Comparison of ENCODE assay signal across 1 cellular context in the genomic region with DNA sequence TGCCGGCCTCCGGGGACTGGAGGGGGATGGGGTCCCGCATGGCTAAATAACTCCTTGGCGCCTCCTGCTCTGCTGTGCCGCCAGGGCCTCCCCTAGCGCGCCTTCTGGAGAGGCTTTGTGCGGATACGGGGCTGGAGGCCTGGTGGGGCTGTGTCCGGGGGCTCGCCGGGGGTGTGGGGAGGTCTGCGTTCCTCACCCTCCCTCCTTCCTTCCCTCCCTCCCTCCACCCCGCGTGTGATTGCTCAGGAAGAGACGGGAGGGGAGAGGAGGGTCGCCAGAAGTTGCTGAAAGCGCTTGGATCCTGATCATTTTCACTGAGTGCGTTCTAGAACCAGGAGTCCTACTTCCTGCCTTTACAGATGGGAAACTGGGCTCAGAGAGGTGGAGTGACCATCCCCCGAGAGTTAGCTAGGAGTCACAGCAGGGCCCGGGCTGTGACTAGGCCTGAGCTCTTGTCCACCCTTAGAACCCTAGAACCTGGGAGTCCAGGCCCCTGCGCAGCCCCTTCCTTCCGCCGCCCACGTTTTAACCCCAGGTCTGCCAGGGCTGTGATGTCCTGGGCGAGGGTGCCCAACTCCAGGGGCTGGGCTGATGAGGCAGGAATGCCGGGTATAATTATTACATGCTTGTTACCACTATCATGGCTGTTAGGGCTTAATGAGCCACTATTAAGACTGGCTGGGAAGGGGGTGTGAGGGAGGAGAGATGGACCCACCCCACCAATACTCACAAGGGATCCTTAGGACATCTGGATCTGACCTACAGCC.
TF ChIP-seq lines count a peak whose summit lies in the region.

No MANE protein-coding gene starts in this region.

TF ChIP-seq in GM23338, 12 proteins besides CTCF, POLR2A, EP300 and RAD21 (continued from another document):
- TF ChIP-seq, protein P1, sequence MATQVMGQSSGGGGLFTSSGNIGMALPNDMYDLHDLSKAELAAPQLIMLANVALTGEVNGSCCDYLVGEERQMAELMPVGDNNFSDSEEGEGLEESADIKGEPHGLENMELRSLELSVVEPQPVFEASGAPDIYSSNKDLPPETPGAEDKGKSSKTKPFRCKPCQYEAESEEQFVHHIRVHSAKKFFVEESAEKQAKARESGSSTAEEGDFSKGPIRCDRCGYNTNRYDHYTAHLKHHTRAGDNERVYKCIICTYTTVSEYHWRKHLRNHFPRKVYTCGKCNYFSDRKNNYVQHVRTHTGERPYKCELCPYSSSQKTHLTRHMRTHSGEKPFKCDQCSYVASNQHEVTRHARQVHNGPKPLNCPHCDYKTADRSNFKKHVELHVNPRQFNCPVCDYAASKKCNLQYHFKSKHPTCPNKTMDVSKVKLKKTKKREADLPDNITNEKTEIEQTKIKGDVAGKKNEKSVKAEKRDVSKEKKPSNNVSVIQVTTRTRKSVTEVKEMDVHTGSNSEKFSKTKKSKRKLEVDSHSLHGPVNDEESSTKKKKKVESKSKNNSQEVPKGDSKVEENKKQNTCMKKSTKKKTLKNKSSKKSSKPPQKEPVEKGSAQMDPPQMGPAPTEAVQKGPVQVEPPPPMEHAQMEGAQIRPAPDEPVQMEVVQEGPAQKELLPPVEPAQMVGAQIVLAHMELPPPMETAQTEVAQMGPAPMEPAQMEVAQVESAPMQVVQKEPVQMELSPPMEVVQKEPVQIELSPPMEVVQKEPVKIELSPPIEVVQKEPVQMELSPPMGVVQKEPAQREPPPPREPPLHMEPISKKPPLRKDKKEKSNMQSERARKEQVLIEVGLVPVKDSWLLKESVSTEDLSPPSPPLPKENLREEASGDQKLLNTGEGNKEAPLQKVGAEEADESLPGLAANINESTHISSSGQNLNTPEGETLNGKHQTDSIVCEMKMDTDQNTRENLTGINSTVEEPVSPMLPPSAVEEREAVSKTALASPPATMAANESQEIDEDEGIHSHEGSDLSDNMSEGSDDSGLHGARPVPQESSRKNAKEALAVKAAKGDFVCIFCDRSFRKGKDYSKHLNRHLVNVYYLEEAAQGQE (IDR thresholded peaks at IDR 0.05; ENCODE audit: unreplicated experiment): no peak
- TF ChIP-seq EZH2phosphoT487 (IDR thresholded peaks at IDR 0.05; ENCODE audit: unreplicated experiment) (no peak), ZNF331 (CRISPR knock-in tag; IDR thresholded peaks at IDR 0.05; ENCODE audit: low read depth) (no peak)
